Comparison of ENCODE assay signal across 26 cellular contexts in genomic region chr12:115201928-115202327, GRCh38.
"Had no signal": no experiment of that assay in that cellular context is flagged by ENCODE, and none has a peak within 500 bp of the region (broad histone marks: within the 10 kb centered on the region; RNA-seq: fewer than 3 reads in every experiment).

No MANE protein-coding gene starts in this region.

- H3K27ac ChIP-seq: brain microvascular endothelial cell, PC-9, SK-N-MC had no signal

- H3K4me3 Mint-ChIP-seq: activated B cell treated with CpG ODN at 0.5 μM for 24 hours; activated CD4-positive, alpha-beta T cell treated with anti-CD3 and anti-CD28 coated beads, Interleukin-2, amount 10 ng/mL, durations not matched to agents 24 days and 14 days; activated CD8-positive, alpha-beta memory T cell treated with anti-CD3 and anti-CD28 coated beads, Interleukin-2, amount 10 ng/mL, durations not matched to agents 7 days and 5 days; activated naive CD4-positive, alpha-beta T cell treated with anti-CD3 and anti-CD28 coated beads, Interleukin-2, amount 50 U/mL, for 24 hours; activated T-cell treated with anti-CD3 and anti-CD28 coated beads, Interleukin-2, amount 50 U/mL, for 24 hours; activated T-helper 1 cell treated with anti-CD3 and anti-CD28 coated beads, Interleukin-12 subunit alpha, Interleukin-12 subunit beta, Interleukin-2, Interleukin-4 antibody, amounts not matched to agents 30 ng/mL and 10 ng/mL and 1 ng/mL, durations not matched to agents 14 hours and 24 hours and 36 hours; T-cell had no signal

- H3K36me3 ChIP-seq: brain microvascular endothelial cell had no signal

- H3K4me2 ChIP-seq: PC-9 had no signal

- H3K9me3 Mint-ChIP-seq: activated B cell treated with CpG ODN at 0.5 μM for 24 hours; activated CD4-positive, alpha-beta T cell treated with anti-CD3 and anti-CD28 coated beads, Interleukin-2, amount 10 ng/mL, durations not matched to agents 24 days and 14 days; activated naive CD4-positive, alpha-beta T cell treated with anti-CD3 and anti-CD28 coated beads, Interleukin-2, amount 50 U/mL, for 24 hours had no signal

- H3K4me3 ChIP-seq: PC-9, SK-N-MC had no signal

- DNase-seq: activated B cell treated with CpG ODN at 0.5 μM for 24 hours; activated CD4-positive, alpha-beta T cell treated with anti-CD3 and anti-CD28 coated beads for 1 hour; activated CD4-positive, alpha-beta T cell treated with anti-CD3 and anti-CD28 coated beads, Interleukin-2, amount 10 ng/mL, durations not matched to agents 24 days and 14 days; activated CD4-positive, alpha-beta T cell treated with anti-CD3 and anti-CD28 coated beads, Interleukin-2, amount 50 U/mL, for 48 hours; activated CD8-positive, alpha-beta memory T cell treated with anti-CD3 and anti-CD28 coated beads, Interleukin-2, amount 10 ng/mL, durations not matched to agents 7 days and 5 days; activated effector memory CD4-positive, alpha-beta T cell treated with Interleukin-2 at 50 U/mL for 16 hours; activated naive CD4-positive, alpha-beta T cell; activated T-cell treated with anti-CD3 and anti-CD28 coated beads, Interleukin-2, amount 50 U/mL, for 24 hours; amygdala; brain microvascular endothelial cell; cerebellar nuclear complex; Kasumi-1; NCI-H1092; NCI-H1417; NCI-H2029; NCI-H2107; NCI-H345; NCI-H524; PC-9; SIG-M5; T-cell; T-helper 2 cell; T1000 had no signal

- H3K27ac Mint-ChIP-seq: activated B cell treated with CpG ODN at 0.5 μM for 24 hours; activated CD4-positive, alpha-beta T cell treated with anti-CD3 and anti-CD28 coated beads, Interleukin-2, amount 10 ng/mL, durations not matched to agents 24 days and 14 days; activated CD8-positive, alpha-beta memory T cell treated with anti-CD3 and anti-CD28 coated beads, Interleukin-2, amount 10 ng/mL, durations not matched to agents 7 days and 5 days; activated naive CD4-positive, alpha-beta T cell treated with anti-CD3 and anti-CD28 coated beads, Interleukin-2, amount 50 U/mL, for 24 hours; activated T-cell treated with anti-CD3 and anti-CD28 coated beads, Interleukin-2, amount 50 U/mL, for 24 hours; activated T-helper 1 cell treated with anti-CD3 and anti-CD28 coated beads, Interleukin-12 subunit alpha, Interleukin-12 subunit beta, Interleukin-2, Interleukin-4 antibody, amounts not matched to agents 30 ng/mL and 10 ng/mL and 1 ng/mL, durations not matched to agents 14 hours and 24 hours and 36 hours; T-cell had no signal

- H3K4me1 Mint-ChIP-seq: activated B cell treated with CpG ODN at 0.5 μM for 24 hours; activated CD4-positive, alpha-beta T cell treated with anti-CD3 and anti-CD28 coated beads, Interleukin-2, amount 10 ng/mL, durations not matched to agents 24 days and 14 days; activated CD8-positive, alpha-beta memory T cell treated with anti-CD3 and anti-CD28 coated beads, Interleukin-2, amount 10 ng/mL, durations not matched to agents 7 days and 5 days; activated naive CD4-positive, alpha-beta T cell treated with anti-CD3 and anti-CD28 coated beads, Interleukin-2, amount 50 U/mL, for 24 hours; T-cell had no signal

- H2AFZ ChIP-seq: PC-9 had no signal

- H3K27me3 Mint-ChIP-seq: activated B cell treated with CpG ODN at 0.5 μM for 24 hours; activated CD4-positive, alpha-beta T cell treated with anti-CD3 and anti-CD28 coated beads, Interleukin-2, amount 10 ng/mL, durations not matched to agents 24 days and 14 days; activated CD8-positive, alpha-beta memory T cell treated with anti-CD3 and anti-CD28 coated beads, Interleukin-2, amount 10 ng/mL, durations not matched to agents 7 days and 5 days; activated T-cell treated with anti-CD3 and anti-CD28 coated beads, Interleukin-2, amount 50 U/mL, for 24 hours; T-cell had no signal

- H3K36me3 Mint-ChIP-seq: activated CD8-positive, alpha-beta memory T cell treated with anti-CD3 and anti-CD28 coated beads, Interleukin-2, amount 10 ng/mL, durations not matched to agents 7 days and 5 days; activated naive CD4-positive, alpha-beta T cell treated with anti-CD3 and anti-CD28 coated beads, Interleukin-2, amount 50 U/mL, for 24 hours; T-cell had no signal

- H3K27me3 ChIP-seq: brain microvascular endothelial cell had no signal

- ATAC-seq: activated CD8-positive, alpha-beta memory T cell treated with anti-CD3 and anti-CD28 coated beads, Interleukin-2, amount 10 ng/mL, durations not matched to agents 7 days and 5 days; T-cell had no signal
